Comparison of ENCODE assay signal across 1 cellular context in genomic region chr1:58783993-58784757, GRCh38.
TF ChIP-seq lines count a peak whose summit lies in the region.

TSS of gene JUN (minus strand) at chr1:58784047. CDS start at chr1:58783070, 977 bp downstream.

TF ChIP-seq in HepG2, 621 proteins besides CTCF, POLR2A, EP300 and RAD21 (continued from another document and continues in another):
- TF ChIP-seq, protein P1, sequence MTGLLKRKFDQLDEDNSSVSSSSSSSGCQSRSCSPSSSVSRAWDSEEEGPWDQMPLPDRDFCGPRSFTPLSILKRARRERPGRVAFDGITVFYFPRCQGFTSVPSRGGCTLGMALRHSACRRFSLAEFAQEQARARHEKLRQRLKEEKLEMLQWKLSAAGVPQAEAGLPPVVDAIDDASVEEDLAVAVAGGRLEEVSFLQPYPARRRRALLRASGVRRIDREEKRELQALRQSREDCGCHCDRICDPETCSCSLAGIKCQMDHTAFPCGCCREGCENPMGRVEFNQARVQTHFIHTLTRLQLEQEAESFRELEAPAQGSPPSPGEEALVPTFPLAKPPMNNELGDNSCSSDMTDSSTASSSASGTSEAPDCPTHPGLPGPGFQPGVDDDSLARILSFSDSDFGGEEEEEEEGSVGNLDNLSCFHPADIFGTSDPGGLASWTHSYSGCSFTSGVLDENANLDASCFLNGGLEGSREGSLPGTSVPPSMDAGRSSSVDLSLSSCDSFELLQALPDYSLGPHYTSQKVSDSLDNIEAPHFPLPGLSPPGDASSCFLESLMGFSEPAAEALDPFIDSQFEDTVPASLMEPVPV (CRISPR knock-in tag; IDR thresholded peaks at IDR 0.05) = no peak; the same call in 1 of the 2 replicates
- TF ChIP-seq, protein P2, sequence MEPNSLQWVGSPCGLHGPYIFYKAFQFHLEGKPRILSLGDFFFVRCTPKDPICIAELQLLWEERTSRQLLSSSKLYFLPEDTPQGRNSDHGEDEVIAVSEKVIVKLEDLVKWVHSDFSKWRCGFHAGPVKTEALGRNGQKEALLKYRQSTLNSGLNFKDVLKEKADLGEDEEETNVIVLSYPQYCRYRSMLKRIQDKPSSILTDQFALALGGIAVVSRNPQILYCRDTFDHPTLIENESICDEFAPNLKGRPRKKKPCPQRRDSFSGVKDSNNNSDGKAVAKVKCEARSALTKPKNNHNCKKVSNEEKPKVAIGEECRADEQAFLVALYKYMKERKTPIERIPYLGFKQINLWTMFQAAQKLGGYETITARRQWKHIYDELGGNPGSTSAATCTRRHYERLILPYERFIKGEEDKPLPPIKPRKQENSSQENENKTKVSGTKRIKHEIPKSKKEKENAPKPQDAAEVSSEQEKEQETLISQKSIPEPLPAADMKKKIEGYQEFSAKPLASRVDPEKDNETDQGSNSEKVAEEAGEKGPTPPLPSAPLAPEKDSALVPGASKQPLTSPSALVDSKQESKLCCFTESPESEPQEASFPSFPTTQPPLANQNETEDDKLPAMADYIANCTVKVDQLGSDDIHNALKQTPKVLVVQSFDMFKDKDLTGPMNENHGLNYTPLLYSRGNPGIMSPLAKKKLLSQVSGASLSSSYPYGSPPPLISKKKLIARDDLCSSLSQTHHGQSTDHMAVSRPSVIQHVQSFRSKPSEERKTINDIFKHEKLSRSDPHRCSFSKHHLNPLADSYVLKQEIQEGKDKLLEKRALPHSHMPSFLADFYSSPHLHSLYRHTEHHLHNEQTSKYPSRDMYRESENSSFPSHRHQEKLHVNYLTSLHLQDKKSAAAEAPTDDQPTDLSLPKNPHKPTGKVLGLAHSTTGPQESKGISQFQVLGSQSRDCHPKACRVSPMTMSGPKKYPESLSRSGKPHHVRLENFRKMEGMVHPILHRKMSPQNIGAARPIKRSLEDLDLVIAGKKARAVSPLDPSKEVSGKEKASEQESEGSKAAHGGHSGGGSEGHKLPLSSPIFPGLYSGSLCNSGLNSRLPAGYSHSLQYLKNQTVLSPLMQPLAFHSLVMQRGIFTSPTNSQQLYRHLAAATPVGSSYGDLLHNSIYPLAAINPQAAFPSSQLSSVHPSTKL (CRISPR knock-in tag; IDR thresholded peaks at IDR 0.05) = peak; percentile 24
- TF ChIP-seq EED (CRISPR knock-in tag; IDR thresholded peaks at IDR 0.05) = no peak; the same call in 1 of the 2 replicates
- TF ChIP-seq, protein P3, sequence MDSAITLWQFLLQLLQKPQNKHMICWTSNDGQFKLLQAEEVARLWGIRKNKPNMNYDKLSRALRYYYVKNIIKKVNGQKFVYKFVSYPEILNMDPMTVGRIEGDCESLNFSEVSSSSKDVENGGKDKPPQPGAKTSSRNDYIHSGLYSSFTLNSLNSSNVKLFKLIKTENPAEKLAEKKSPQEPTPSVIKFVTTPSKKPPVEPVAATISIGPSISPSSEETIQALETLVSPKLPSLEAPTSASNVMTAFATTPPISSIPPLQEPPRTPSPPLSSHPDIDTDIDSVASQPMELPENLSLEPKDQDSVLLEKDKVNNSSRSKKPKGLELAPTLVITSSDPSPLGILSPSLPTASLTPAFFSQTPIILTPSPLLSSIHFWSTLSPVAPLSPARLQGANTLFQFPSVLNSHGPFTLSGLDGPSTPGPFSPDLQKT (CRISPR knock-in tag; IDR thresholded peaks at IDR 0.05; ENCODE audit: borderline replicate concordance) = peak; percentile 59; the same call in 1 of the 2 replicates
- no peak; the same call in 1 of the 2 replicates for TF ChIP-seq MYPOP (CRISPR knock-in tag; IDR thresholded peaks at IDR 0.05)
- 0 out of 2 replicates have a peak, but pooled peaks have one; percentile 45 for TF ChIP-seq ZNF549 (CRISPR knock-in tag; IDR thresholded peaks at IDR 0.05)
- TF ChIP-seq BRD4 (CRISPR knock-in tag; IDR thresholded peaks at IDR 0.05) = peak; percentile 29; the same call in 1 of the 2 replicates
- 0 out of 2 replicates have a peak, but pooled peaks have one; percentile 81 for TF ChIP-seq ZNF878 (CRISPR knock-in tag; IDR thresholded peaks at IDR 0.05)
- TF ChIP-seq POLR2AphosphoS5 (IDR thresholded peaks at IDR 0.05; ENCODE audit: low read depth, low read length) = peak; percentile 99
- no peak for TF ChIP-seq ZNF446 (CRISPR knock-in tag; IDR thresholded peaks at IDR 0.05)
- TF ChIP-seq PRPF4 (IDR thresholded peaks at IDR 0.05; ENCODE audit: low read depth, low read length, poor library complexity, severe bottlenecking) = no peak
- no peak for TF ChIP-seq AHDC1 (CRISPR knock-in tag; IDR thresholded peaks at IDR 0.05; ENCODE audit: borderline replicate concordance)
- peak; percentile 66; the same call in 1 of the 2 replicates for TF ChIP-seq REPIN1 (CRISPR knock-in tag; IDR thresholded peaks at IDR 0.05; ENCODE audit: borderline replicate concordance, low read depth)
- no peak for TF ChIP-seq ZNF776 (CRISPR knock-in tag; IDR thresholded peaks at IDR 0.05)
- TF ChIP-seq ZNF224 (CRISPR knock-in tag; IDR thresholded peaks at IDR 0.05) = no peak
- TF ChIP-seq RNF2 (conservative IDR thresholded peaks at IDR 0.05; ENCODE audit: low read depth) = no peak
- no peak for TF ChIP-seq ZNF263 (CRISPR knock-in tag; IDR thresholded peaks at IDR 0.05)
- no peak for TF ChIP-seq FOXP1 (IDR thresholded peaks at IDR 0.05)
- TF ChIP-seq FOXP1 (CRISPR knock-in tag; IDR thresholded peaks at IDR 0.05) = no peak
- 0 out of 2 replicates have a peak, but pooled peaks have one; percentile 28 for TF ChIP-seq ZNF280D (CRISPR knock-in tag; IDR thresholded peaks at IDR 0.05)
- TF ChIP-seq ZNF292 (CRISPR knock-in tag; IDR thresholded peaks at IDR 0.05; ENCODE audit: borderline replicate concordance, low read depth) = no peak; the same call in 1 of the 2 replicates
- no peak for TF ChIP-seq FOXA3 (CRISPR knock-in tag; IDR thresholded peaks at IDR 0.05)
- TF ChIP-seq, protein P4, sequence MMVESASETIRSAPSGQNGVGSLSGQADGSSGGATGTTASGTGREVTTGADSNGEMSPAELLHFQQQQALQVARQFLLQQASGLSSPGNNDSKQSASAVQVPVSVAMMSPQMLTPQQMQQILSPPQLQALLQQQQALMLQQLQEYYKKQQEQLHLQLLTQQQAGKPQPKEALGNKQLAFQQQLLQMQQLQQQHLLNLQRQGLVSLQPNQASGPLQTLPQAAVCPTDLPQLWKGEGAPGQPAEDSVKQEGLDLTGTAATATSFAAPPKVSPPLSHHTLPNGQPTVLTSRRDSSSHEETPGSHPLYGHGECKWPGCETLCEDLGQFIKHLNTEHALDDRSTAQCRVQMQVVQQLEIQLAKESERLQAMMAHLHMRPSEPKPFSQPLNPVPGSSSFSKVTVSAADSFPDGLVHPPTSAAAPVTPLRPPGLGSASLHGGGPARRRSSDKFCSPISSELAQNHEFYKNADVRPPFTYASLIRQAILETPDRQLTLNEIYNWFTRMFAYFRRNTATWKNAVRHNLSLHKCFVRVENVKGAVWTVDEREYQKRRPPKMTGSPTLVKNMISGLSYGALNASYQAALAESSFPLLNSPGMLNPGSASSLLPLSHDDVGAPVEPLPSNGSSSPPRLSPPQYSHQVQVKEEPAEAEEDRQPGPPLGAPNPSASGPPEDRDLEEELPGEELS (CRISPR knock-in tag; IDR thresholded peaks at IDR 0.05) = peak; percentile 63; the same call in 1 of the 2 replicates
- TF ChIP-seq ZNF619 (CRISPR knock-in tag; IDR thresholded peaks at IDR 0.05) = peak; percentile 80; the same call in 1 of the 2 replicates
- TF ChIP-seq, protein P5, sequence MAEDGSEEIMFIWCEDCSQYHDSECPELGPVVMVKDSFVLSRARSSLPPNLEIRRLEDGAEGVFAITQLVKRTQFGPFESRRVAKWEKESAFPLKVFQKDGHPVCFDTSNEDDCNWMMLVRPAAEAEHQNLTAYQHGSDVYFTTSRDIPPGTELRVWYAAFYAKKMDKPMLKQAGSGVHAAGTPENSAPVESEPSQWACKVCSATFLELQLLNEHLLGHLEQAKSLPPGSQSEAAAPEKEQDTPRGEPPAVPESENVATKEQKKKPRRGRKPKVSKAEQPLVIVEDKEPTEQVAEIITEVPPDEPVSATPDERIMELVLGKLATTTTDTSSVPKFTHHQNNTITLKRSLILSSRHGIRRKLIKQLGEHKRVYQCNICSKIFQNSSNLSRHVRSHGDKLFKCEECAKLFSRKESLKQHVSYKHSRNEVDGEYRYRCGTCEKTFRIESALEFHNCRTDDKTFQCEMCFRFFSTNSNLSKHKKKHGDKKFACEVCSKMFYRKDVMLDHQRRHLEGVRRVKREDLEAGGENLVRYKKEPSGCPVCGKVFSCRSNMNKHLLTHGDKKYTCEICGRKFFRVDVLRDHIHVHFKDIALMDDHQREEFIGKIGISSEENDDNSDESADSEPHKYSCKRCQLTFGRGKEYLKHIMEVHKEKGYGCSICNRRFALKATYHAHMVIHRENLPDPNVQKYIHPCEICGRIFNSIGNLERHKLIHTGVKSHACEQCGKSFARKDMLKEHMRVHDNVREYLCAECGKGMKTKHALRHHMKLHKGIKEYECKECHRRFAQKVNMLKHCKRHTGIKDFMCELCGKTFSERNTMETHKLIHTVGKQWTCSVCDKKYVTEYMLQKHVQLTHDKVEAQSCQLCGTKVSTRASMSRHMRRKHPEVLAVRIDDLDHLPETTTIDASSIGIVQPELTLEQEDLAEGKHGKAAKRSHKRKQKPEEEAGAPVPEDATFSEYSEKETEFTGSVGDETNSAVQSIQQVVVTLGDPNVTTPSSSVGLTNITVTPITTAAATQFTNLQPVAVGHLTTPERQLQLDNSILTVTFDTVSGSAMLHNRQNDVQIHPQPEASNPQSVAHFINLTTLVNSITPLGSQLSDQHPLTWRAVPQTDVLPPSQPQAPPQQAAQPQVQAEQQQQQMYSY (CRISPR knock-in tag; IDR thresholded peaks at IDR 0.05) = no peak
- TF ChIP-seq NPAS2 (CRISPR knock-in tag; IDR thresholded peaks at IDR 0.05; ENCODE audit: borderline replicate concordance) = no peak
